In genomic region chr1:12473596-12474329, GRCh38 we compare ENCODE assay signal across 9 cellular contexts.
A peak's percentile ranks its signal among the peaks of the same experiment; 100 is the strongest.
DNase-seq lines count a peak whose midpoint lies in the region; ATAC-seq and TF ChIP-seq lines count a peak whose summit lies in the region.
"Had no signal": no experiment of that assay in that cellular context is flagged by ENCODE, and none has a peak within 500 bp of the region (broad histone marks: within the 10 kb centered on the region; RNA-seq: fewer than 3 reads in every experiment).

No MANE protein-coding gene starts in this region.

- H3K36me3 Mint-ChIP-seq in natural killer cell: peaks cover 6% of the 10 kb centered on the region

- ATAC-seq in natural killer cell: peak in 1 of 3 donors; percentile 17
- no peak for ATAC-seq in HG03196 (IDR thresholded peaks at IDR 0.05; ENCODE audit: unreplicated experiment)

- peaks cover 71 to 97% (median 89%) of the 10 kb centered on the region in 10 experiments for H3K4me1 ChIP-seq in BLaER1 treated with 17β-estradiol and CSF1 and Interleukin-3, amounts not matched to agents 10 nM and 100 nM
- H3K4me1 ChIP-seq in esophagus muscularis mucosa: peaks cover 84 to 94% (median 92%) of the 10 kb centered on the region in 4 donors

- no peaks in the 10 kb centered on the region for H3K9me3 Mint-ChIP-seq in natural killer cell

- peaks cover 0 to 20% (median 17%) of the 10 kb centered on the region in 11 experiments; a peak in 17 of 22 replicates for H3K9me3 ChIP-seq in BLaER1 treated with 17β-estradiol and CSF1 and Interleukin-3, amounts not matched to agents 10 nM and 100 nM (replicated peaks in 1 of 11)
- no peaks in the 10 kb centered on the region for H3K9me3 ChIP-seq in esophagus muscularis mucosa

- H4K20me1 ChIP-seq in BLaER1 treated with 17β-estradiol and CSF1 and Interleukin-3, amounts not matched to agents 10 nM and 100 nM: peaks cover 0 to 14% (median 0%) of the 10 kb centered on the region in 11 experiments; a peak in 5 of 22 replicates

- DNase-seq in NCI-H226 (peak; percentile 84), esophagus muscularis mucosa (ENCODE audit: extremely low spot score) (no peak), natural killer cell (no peak), H7 (no peak), NCI-H774 (lab: John Stamatoyannopoulos, UW) (no peak), NCI-H1930 (lab: John Stamatoyannopoulos, UW) (no peak)
- DNase-seq: Calu3 had no signal

- H3K36me3 ChIP-seq in BLaER1 treated with 17β-estradiol and CSF1 and Interleukin-3, amounts not matched to agents 10 nM and 100 nM: peaks cover 0 to 17% (median 6%) of the 10 kb centered on the region in 11 experiments; a peak in 11 of 22 replicates
- H3K36me3 ChIP-seq in esophagus muscularis mucosa (no peaks in the 10 kb centered on the region), H7 (replicated peaks; ENCODE audit: control insufficient read depth, insufficient read depth, low read length) (no peaks in the 10 kb centered on the region)

- H3K4me1 Mint-ChIP-seq in natural killer cell: peaks cover 90% of the 10 kb centered on the region in 2 donors

- TF ChIP-seq POLR2A in esophagus muscularis mucosa (IDR thresholded peaks at IDR 0.05; ENCODE audit: low read depth): no peak

- peak overlapping the region; percentile 63 to 96 (median 88) for H3K4me2 ChIP-seq in BLaER1 treated with 17β-estradiol and CSF1 and Interleukin-3, amounts not matched to agents 10 nM and 100 nM

- H3K27ac ChIP-seq in BLaER1 treated with 17β-estradiol and CSF1 and Interleukin-3, amounts not matched to agents 10 nM and 100 nM: peak overlapping the region in 10 of 11 experiments; percentile 39 to 87 (median 80); a peak in 20 of 22 replicates
- H3K27ac ChIP-seq in esophagus muscularis mucosa (replicated peaks in 1 of 4): peak overlapping the region; percentile 87 to 91 (median 88)

- H3K9ac ChIP-seq in BLaER1 treated with 17β-estradiol and CSF1 and Interleukin-3, amounts not matched to agents 10 nM and 100 nM: peak overlapping the region; percentile 25 to 74 (median 69); a peak in 17 of 22 replicates

- H3K4me3 ChIP-seq in BLaER1 treated with 17β-estradiol and CSF1 and Interleukin-3, amounts not matched to agents 10 nM and 100 nM: peak overlapping the region in 6 of 10 experiments; percentile 8 to 40 (median 25); a peak in 9 of 20 replicates
- H3K4me3 ChIP-seq in esophagus muscularis mucosa (no peak overlapping the region), H7 (ENCODE audit: insufficient read depth, low read depth, low read length) (no peak overlapping the region)

- H3K27ac Mint-ChIP-seq in natural killer cell: peak overlapping the region; percentile 96 to 98

- H3K27me3 Mint-ChIP-seq in natural killer cell (ENCODE audit: low read depth in 2 of 2): no peaks in the 10 kb centered on the region

- TF ChIP-seq CTCF in esophagus muscularis mucosa (IDR thresholded peaks at IDR 0.05) (no peak), natural killer cell (IDR thresholded peaks at IDR 0.05) (no peak)

- peaks cover 0 to 4% (median 0%) of the 10 kb centered on the region in 11 experiments; a peak in 3 of 22 replicates for H3K27me3 ChIP-seq in BLaER1 treated with 17β-estradiol and CSF1 and Interleukin-3, amounts not matched to agents 10 nM and 100 nM
- H3K27me3 ChIP-seq in esophagus muscularis mucosa (no peaks in the 10 kb centered on the region), H7 (ENCODE audit: control insufficient read depth, insufficient read depth, low read length) (no peaks in the 10 kb centered on the region)

- peak overlapping the region; percentile 88 for H3K4me3 Mint-ChIP-seq in natural killer cell

- no peak for TF ChIP-seq EP300 in esophagus muscularis mucosa (IDR thresholded peaks at IDR 0.05)

- intact Hi-C loops in esophagus muscularis mucosa (cut with DNase I) (no loop called here), natural killer cell (cut with micrococcal nuclease) (loop anchor here (2.0 to 5.0 kb wide), 3 partner anchors 25 to 129 kb away; no protein-coding TSS in a partner anchor)

- WGBS in esophagus muscularis mucosa: 25% methylated on average over 8 of the region's 11 CpGs

Comparison
In these comparisons a context has a peak if more than half of its experiments do, and no peak if none do; other contexts are left out.
1. H3K4me3 ChIP-seq: peak in BLaER1 treated with 17β-estradiol and CSF1 and Interleukin-3, amounts not matched to agents 10 nM and 100 nM (6 of 10); none in esophagus muscularis mucosa (0 of 4) and H7 (single experiment).